9 cellular contexts compared by ENCODE assay signal in the genomic region with DNA sequence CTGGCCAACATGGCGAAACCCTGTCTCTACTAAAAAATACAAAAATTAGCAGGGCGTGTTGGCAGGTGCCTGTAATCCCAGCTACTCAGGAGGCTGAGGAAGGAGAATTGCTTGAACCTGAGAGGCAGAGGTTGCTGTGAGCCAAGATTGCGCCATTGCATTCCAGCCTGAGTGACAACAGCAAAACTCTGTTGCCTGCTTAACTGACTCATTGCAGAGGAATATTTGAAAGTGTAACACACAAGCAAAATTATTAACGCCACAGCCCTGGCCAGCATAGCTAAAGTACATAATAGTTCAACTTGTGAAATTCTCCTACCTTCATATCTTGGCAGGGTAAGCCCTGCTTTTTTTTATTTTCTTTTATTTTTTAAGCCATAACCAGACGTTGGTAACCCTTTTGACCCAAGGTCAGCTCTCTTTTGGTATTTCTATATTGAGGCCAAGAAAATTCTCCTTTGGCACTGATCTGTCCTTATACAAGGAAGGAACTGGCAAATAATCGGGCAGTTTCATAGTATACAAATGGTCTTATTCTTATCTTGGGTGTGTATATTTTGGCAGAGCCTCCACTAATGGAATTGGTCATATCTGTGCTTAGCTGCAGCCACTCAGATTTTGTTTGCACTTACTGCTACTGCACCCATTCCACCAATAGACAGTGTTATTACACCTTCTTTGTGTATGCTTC. TPM values are rescaled to one million over a fixed set of nuclear protein-coding genes. Genes with fewer than 3 reads are reported as not detected.
DNase-seq lines count a peak whose midpoint lies in the region; ATAC-seq and TF ChIP-seq lines count a peak whose summit lies in the region.
"Had no signal": no experiment of that assay in that cellular context is flagged by ENCODE, and none has a peak within 500 bp of the region (broad histone marks: within the 10 kb centered on the region; RNA-seq: fewer than 3 reads in every experiment).

No MANE protein-coding gene starts in this region.

- H3K27ac ChIP-seq in dorsolateral prefrontal cortex, result no peak overlapping the region
- H3K27ac ChIP-seq: WERI-Rb-1 had no signal

- H3K27me3 ChIP-seq in MG63 (no peaks in the 10 kb centered on the region), dorsolateral prefrontal cortex (no peaks in the 10 kb centered on the region)

- H3K9me3 Mint-ChIP-seq in stimulated activated naive CD8-positive, alpha-beta T cell treated with anti-CD3 and anti-CD28 coated beads, Interleukin-15, amount 100 ng/mL, for 72 hours, result peaks cover 0 to 8% of the 10 kb centered on the region in 2 donors

- in situ Hi-C loops in ACHN (cut with HindIII; ENCODE audit: low pct_ligation_motif_present, low pct_unique_long_range_greater_than_20kb, low sequenced_read_pairs), result no loop called here

- no peak overlapping the region for H3K27ac Mint-ChIP-seq in stimulated activated naive CD8-positive, alpha-beta T cell treated with anti-CD3 and anti-CD28 coated beads, Interleukin-15, amount 100 ng/mL, for 72 hours

- peak; percentile 67 for DNase-seq in ACHN
- DNase-seq in MG63, result peak; percentile 76
- peak; percentile 90 for DNase-seq in epithelial cell of esophagus (ENCODE audit: low read depth)
- peak; percentile 43 to 50 for DNase-seq in lung microvascular endothelial cell (ENCODE audit: low read depth in 2 of 2)
- no peak for DNase-seq in GM19240 (ENCODE audit: insufficient read length, low spot score)
- DNase-seq in dorsolateral prefrontal cortex, result no peak
- DNase-seq in RPMI8226, result no peak
- DNase-seq in stimulated activated naive CD8-positive, alpha-beta T cell treated with anti-CD3 and anti-CD28 coated beads, Interleukin-15, amount 100 ng/mL, for 72 hours, result no peak
- DNase-seq: WERI-Rb-1 had no signal

- H3K9me3 ChIP-seq in MG63, result no peaks in the 10 kb centered on the region

- H3K4me3 Mint-ChIP-seq in stimulated activated naive CD8-positive, alpha-beta T cell treated with anti-CD3 and anti-CD28 coated beads, Interleukin-15, amount 100 ng/mL, for 72 hours, result no peak overlapping the region

- intact Hi-C loops in dorsolateral prefrontal cortex (cut with DNase I), result no loop called here

- no peak for ATAC-seq in stimulated activated naive CD8-positive, alpha-beta T cell treated with anti-CD3 and anti-CD28 coated beads, Interleukin-15, amount 100 ng/mL, for 72 hours

- H3K27me3 Mint-ChIP-seq in stimulated activated naive CD8-positive, alpha-beta T cell treated with anti-CD3 and anti-CD28 coated beads, Interleukin-15, amount 100 ng/mL, for 72 hours, result peaks cover 25% of the 10 kb centered on the region

- H3K4me3 ChIP-seq in MG63, result no peak overlapping the region
- no peak overlapping the region for H3K4me3 ChIP-seq in epithelial cell of esophagus (ENCODE audit: low read length)
- H3K4me3 ChIP-seq in dorsolateral prefrontal cortex, result no peak overlapping the region

- H3K36me3 ChIP-seq in MG63, result no peaks in the 10 kb centered on the region
- H3K36me3 ChIP-seq: WERI-Rb-1 had no signal

- no peaks in the 10 kb centered on the region for H3K4me1 Mint-ChIP-seq in stimulated activated naive CD8-positive, alpha-beta T cell treated with anti-CD3 and anti-CD28 coated beads, Interleukin-15, amount 100 ng/mL, for 72 hours

- TF ChIP-seq CTCF in epithelial cell of esophagus (IDR thresholded peaks at IDR 0.05; ENCODE audit: insufficient read depth, low read depth, low read length, missing control alignments) (no peak), dorsolateral prefrontal cortex (IDR thresholded peaks at IDR 0.05 in 54 of 56, conservative IDR thresholded peaks at IDR 0.05 in 2 of 56; ENCODE audit: low read depth in 1 of 56, partially characterized antibody in 56 of 56) (no peak)

RNA-seq across cellular contexts. Expression of a gene that starts 4.0 kb away (rescaled TPM):
- not detected in 2 replicates for total RNA-seq in MG63 (2014; rRNA removed; shearing (Covaris generic); ENCODE audit: low replicate concordance)
- total RNA-seq in lung microvascular endothelial cell (57.3 and 83.7 TPM in 2 replicates), dorsolateral prefrontal cortex (10 to 100 TPM; 13.2 to 47.1 (median 21.5) TPM)

Comparison
In these comparisons a context has a peak if more than half of its experiments do, and no peak if none do; other contexts are left out.
1. DNase-seq: peak in ACHN (single experiment), MG63 (single experiment), epithelial cell of esophagus (single experiment) and lung microvascular endothelial cell (2 of 2); none in GM19240 (single experiment), dorsolateral prefrontal cortex (0 of 10), RPMI8226 (single experiment) and stimulated activated naive CD8-positive, alpha-beta T cell treated with anti-CD3 and anti-CD28 coated beads, Interleukin-15, amount 100 ng/mL, for 72 hours (0 of 2).
2. RNA of a gene that starts 4.0 kb away (total RNA-seq): 57.3 to 83.7 TPM in lung microvascular endothelial cell and 13.2 to 47.1 TPM in dorsolateral prefrontal cortex; not detected in MG63; every median in the first group is over 10 times any median in the second.